Comparison of ENCODE assay signal across 9 cellular contexts in the genomic region with DNA sequence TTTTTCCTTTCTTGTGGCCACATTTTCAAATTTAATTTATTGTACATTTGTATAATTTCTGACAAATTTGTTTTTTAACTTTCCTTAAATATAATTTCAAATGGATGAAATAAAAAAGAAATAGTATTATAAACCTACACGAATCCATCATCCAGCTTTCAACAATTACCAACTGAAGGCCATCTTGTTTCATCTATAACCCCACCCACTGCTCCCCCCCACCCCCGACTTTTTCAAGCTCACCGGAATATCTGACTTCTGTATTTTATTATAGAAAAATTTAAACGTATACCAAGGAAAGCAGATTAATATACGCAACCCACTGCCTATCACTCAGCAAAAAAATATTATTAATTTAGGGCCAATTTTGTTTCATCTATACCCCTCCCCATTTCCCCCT. TPM values are rescaled to one million over a fixed set of nuclear protein-coding genes. Genes with fewer than 3 reads are reported as not detected.
DNase-seq lines count a peak whose midpoint lies in the region; ATAC-seq and TF ChIP-seq lines count a peak whose summit lies in the region.
"Had no signal": no experiment of that assay in that cellular context is flagged by ENCODE, and none has a peak within 500 bp of the region (broad histone marks: within the 10 kb centered on the region; RNA-seq: fewer than 3 reads in every experiment).

No MANE protein-coding gene starts in this region.

- intact Hi-C loops in left ventricle myocardium inferior (cut with micrococcal nuclease) (no loop called here), left cardiac atrium (cut with DNase I) (loop anchor here in 1 of 2 donors (5.0 to 10.0 kb wide), 2 partner anchors 132 to 151 kb away; no protein-coding TSS in a partner anchor), vagina (cut with DNase I) (loop anchor here (5.0 kb wide), 1 partner anchor 148 kb away; no protein-coding TSS in a partner anchor)

- H3K36me3 ChIP-seq in left ventricle myocardium inferior (peaks cover 27% of the 10 kb centered on the region), vagina (no peaks in the 10 kb centered on the region)

- CTCF ChIA-PET in WTC11 (lab: Charles Lee) = interaction anchor here (0.6 to 1.1 kb wide), 3 partner anchors 26 to 160 kb away, joined by 4 to 8 read pairs (median 4); no protein-coding TSS in a partner anchor

- H3K4me1 ChIP-seq in left ventricle myocardium inferior (peaks cover 34% of the 10 kb centered on the region), vagina (no peaks in the 10 kb centered on the region)

- peak overlapping the region; percentile 98 for H3K27ac ChIP-seq in left ventricle myocardium inferior (replicated peaks)
- H3K27ac ChIP-seq in vagina = peak overlapping the region; percentile 95

- ATAC-seq in left cardiac atrium (no peak), WTC11 (no peak), HG03378 (IDR thresholded peaks at IDR 0.05; ENCODE audit: unreplicated experiment) (no peak)
- ATAC-seq: activated T-cell treated with anti-CD3 and anti-CD28 coated beads, Interleukin-2, amount 50 U/mL, for 4 hours had no signal

- H3K9me3 ChIP-seq in left ventricle myocardium inferior (replicated peaks) = no peaks in the 10 kb centered on the region
- no peaks in the 10 kb centered on the region for H3K9me3 ChIP-seq in vagina

- H3K27me3 Mint-ChIP-seq in WTC11 (ENCODE audit: low read depth) (no peaks in the 10 kb centered on the region), immature natural killer cell (ENCODE audit: low read depth in 3 of 3) (peaks cover 0 to 2% (median 0%) of the 10 kb centered on the region in 3 donors)

- DNase-seq in left ventricle myocardium inferior = no peak
- no peak for DNase-seq in left cardiac atrium
- DNase-seq in WTC11 (ENCODE audit: low spot score) = no peak
- DNase-seq in immature natural killer cell = no peak
- no peak for DNase-seq in vagina (ENCODE audit: extremely low spot score in 2 of 2)
- DNase-seq in NCI-H1048 (lab: John Stamatoyannopoulos, UW) = no peak
- no peak for DNase-seq in activated CD4-positive, CD25-positive, alpha-beta regulatory T cell treated with anti-CD3 and anti-CD28 coated beads, Interleukin-2, amount 50 U/mL, for 72 hours
- DNase-seq: activated T-cell treated with anti-CD3 and anti-CD28 coated beads, Interleukin-2, amount 50 U/mL, for 4 hours had no signal

- H3K9me3 Mint-ChIP-seq in WTC11 (no peaks in the 10 kb centered on the region), immature natural killer cell (no peaks in the 10 kb centered on the region)
- H3K9me3 Mint-ChIP-seq: activated T-cell treated with anti-CD3 and anti-CD28 coated beads, Interleukin-2, amount 50 U/mL, for 4 hours had no signal

- no peak for TF ChIP-seq POLR2A in vagina (IDR thresholded peaks at IDR 0.05)

- H3K4me3 ChIP-seq in left ventricle myocardium inferior (peak overlapping the region; percentile 75), vagina (peak overlapping the region; percentile 46 to 59)

- H3K36me3 Mint-ChIP-seq in WTC11 (peaks cover 30% of the 10 kb centered on the region), immature natural killer cell (peaks cover 0 to 5% (median 3%) of the 10 kb centered on the region in 3 donors)

- POLR2A ChIA-PET in WTC11 (lab: Charles Lee) = interaction anchor here (0.6 to 1.1 kb wide), 4 partner anchors 11 to 233 kb away, joined by 3 to 5 read pairs (median 3); no protein-coding TSS in a partner anchor

- 0 out of 2 replicates have a peak, but pooled peaks cover 4% of the 10 kb centered on the region for H3K4me1 Mint-ChIP-seq in WTC11
- H3K4me1 Mint-ChIP-seq in immature natural killer cell = peaks cover 3 to 10% of the 10 kb centered on the region in 2 donors

- no peak overlapping the region for H3K4me3 Mint-ChIP-seq in WTC11
- peak overlapping the region in 2 of 5 donors; percentile 2 to 76 for H3K4me3 Mint-ChIP-seq in immature natural killer cell
- H3K4me3 Mint-ChIP-seq: activated T-cell treated with anti-CD3 and anti-CD28 coated beads, Interleukin-2, amount 50 U/mL, for 4 hours had no signal

- TF ChIP-seq CTCF in left ventricle myocardium inferior (IDR thresholded peaks at IDR 0.05; ENCODE audit: borderline replicate concordance) = no peak
- no peak for TF ChIP-seq CTCF in WTC11 (IDR thresholded peaks at IDR 0.05)
- TF ChIP-seq CTCF in vagina (IDR thresholded peaks at IDR 0.05) = no peak

- H3K27ac Mint-ChIP-seq in WTC11 = peak overlapping the region; percentile 97
- H3K27ac Mint-ChIP-seq in immature natural killer cell = peak overlapping the region in 5 of 6 donors; percentile 55 to 92 (median 80)

- H3K27me3 ChIP-seq in left ventricle myocardium inferior (ENCODE audit: low read depth) (no peaks in the 10 kb centered on the region), vagina (no peaks in the 10 kb centered on the region)

TF ChIP-seq in WTC11, 78 proteins besides CTCF, POLR2A, EP300 and RAD21:
- TF ChIP-seq ZNF396 (CRISPR knock-in tag; IDR thresholded peaks at IDR 0.05; ENCODE audit: borderline replicate concordance) = no peak
- no peak for TF ChIP-seq JUN (CRISPR knock-in tag; IDR thresholded peaks at IDR 0.05)
- no peak for TF ChIP-seq NR1H2 (CRISPR knock-in tag; IDR thresholded peaks at IDR 0.05)
- TF ChIP-seq SMAD4 (CRISPR knock-in tag; IDR thresholded peaks at IDR 0.05) = no peak
- TF ChIP-seq, protein P1, sequence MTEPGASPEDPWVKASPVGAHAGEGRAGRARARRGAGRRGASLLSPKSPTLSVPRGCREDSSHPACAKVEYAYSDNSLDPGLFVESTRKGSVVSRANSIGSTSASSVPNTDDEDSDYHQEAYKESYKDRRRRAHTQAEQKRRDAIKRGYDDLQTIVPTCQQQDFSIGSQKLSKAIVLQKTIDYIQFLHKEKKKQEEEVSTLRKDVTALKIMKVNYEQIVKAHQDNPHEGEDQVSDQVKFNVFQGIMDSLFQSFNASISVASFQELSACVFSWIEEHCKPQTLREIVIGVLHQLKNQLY (CRISPR knock-in tag; IDR thresholded peaks at IDR 0.05) = no peak
- no peak for TF ChIP-seq ZNF317 (CRISPR knock-in tag; IDR thresholded peaks at IDR 0.05; ENCODE audit: borderline replicate concordance, low read depth)
- no peak for TF ChIP-seq ZNF138 (CRISPR knock-in tag; conservative IDR thresholded peaks at IDR 0.05)
- TF ChIP-seq NR2C2 (CRISPR knock-in tag; IDR thresholded peaks at IDR 0.05) = no peak
- TF ChIP-seq TEAD1 (CRISPR knock-in tag; IDR thresholded peaks at IDR 0.05) = no peak
- TF ChIP-seq ETV6 (CRISPR knock-in tag; IDR thresholded peaks at IDR 0.05) = no peak
- no peak for TF ChIP-seq MYBL2 (CRISPR knock-in tag; IDR thresholded peaks at IDR 0.05)
- no peak for TF ChIP-seq CBFB (CRISPR knock-in tag; IDR thresholded peaks at IDR 0.05; ENCODE audit: low read depth)
- TF ChIP-seq, protein P2, sequence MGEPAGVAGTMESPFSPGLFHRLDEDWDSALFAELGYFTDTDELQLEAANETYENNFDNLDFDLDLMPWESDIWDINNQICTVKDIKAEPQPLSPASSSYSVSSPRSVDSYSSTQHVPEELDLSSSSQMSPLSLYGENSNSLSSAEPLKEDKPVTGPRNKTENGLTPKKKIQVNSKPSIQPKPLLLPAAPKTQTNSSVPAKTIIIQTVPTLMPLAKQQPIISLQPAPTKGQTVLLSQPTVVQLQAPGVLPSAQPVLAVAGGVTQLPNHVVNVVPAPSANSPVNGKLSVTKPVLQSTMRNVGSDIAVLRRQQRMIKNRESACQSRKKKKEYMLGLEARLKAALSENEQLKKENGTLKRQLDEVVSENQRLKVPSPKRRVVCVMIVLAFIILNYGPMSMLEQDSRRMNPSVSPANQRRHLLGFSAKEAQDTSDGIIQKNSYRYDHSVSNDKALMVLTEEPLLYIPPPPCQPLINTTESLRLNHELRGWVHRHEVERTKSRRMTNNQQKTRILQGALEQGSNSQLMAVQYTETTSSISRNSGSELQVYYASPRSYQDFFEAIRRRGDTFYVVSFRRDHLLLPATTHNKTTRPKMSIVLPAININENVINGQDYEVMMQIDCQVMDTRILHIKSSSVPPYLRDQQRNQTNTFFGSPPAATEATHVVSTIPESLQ (CRISPR knock-in tag; IDR thresholded peaks at IDR 0.05) = no peak
- no peak for TF ChIP-seq KAT7 (CRISPR knock-in tag; IDR thresholded peaks at IDR 0.05; ENCODE audit: borderline replicate concordance)
- TF ChIP-seq, protein P3, sequence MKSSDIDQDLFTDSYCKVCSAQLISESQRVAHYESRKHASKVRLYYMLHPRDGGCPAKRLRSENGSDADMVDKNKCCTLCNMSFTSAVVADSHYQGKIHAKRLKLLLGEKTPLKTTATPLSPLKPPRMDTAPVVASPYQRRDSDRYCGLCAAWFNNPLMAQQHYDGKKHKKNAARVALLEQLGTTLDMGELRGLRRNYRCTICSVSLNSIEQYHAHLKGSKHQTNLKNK (CRISPR knock-in tag; IDR thresholded peaks at IDR 0.05) = no peak
- TF ChIP-seq TP53 (CRISPR knock-in tag; IDR thresholded peaks at IDR 0.05) = no peak

RNA-seq across cellular contexts. Expression of a gene that starts 1.1 kb away (rescaled TPM):
- total RNA-seq in left ventricle myocardium inferior = 156 TPM
- total RNA-seq in left cardiac atrium = 100 to 1,000 TPM; 191 to 248 TPM
- total RNA-seq in WTC11 (2021) = 325 to 355 TPM (median 329 TPM) in 3 replicates
- 10 to 100 TPM; 55.3 to 76.9 (median 67.8) TPM for polyA plus RNA-seq in immature natural killer cell
- total RNA-seq in vagina = 170 TPM

RNA-seq across cellular contexts. Expression of a gene that starts 25.3 kb away (rescaled TPM):
- total RNA-seq in left ventricle myocardium inferior = not detected
- total RNA-seq in left cardiac atrium = not detected
- 0.24 to 0.34 TPM (median 0.27 TPM) in 3 replicates for total RNA-seq in WTC11 (2021)
- not detected for polyA plus RNA-seq in immature natural killer cell
- not detected for total RNA-seq in vagina
- total RNA-seq: activated T-cell treated with anti-CD3 and anti-CD28 coated beads, Interleukin-2, amount 50 U/mL, for 4 hours had no signal

RNA-seq across cellular contexts. Expression of a gene that starts 56.6 kb away (rescaled TPM):
- total RNA-seq in left ventricle myocardium inferior = 22.9 TPM
- 10 to 100 TPM; 20.9 to 32.1 TPM for total RNA-seq in left cardiac atrium
- 4.6 to 4.9 TPM (median 4.7 TPM) in 3 replicates for total RNA-seq in WTC11 (2021)
- polyA plus RNA-seq in immature natural killer cell = 10 to 100 TPM; 19.7 to 31.2 (median 21.3) TPM
- total RNA-seq in vagina = 93.1 TPM
